22 cellular contexts compared by ENCODE assay signal in genomic region chr5:177530638-177531037, GRCh38. TPM values are rescaled to one million over a fixed set of nuclear protein-coding genes. Genes with fewer than 3 reads are reported as not detected.
DNase-seq lines count a peak whose midpoint lies in the region; ATAC-seq and TF ChIP-seq lines count a peak whose summit lies in the region.
"Had no signal": no experiment of that assay in that cellular context is flagged by ENCODE, and none has a peak within 500 bp of the region (broad histone marks: within the 10 kb centered on the region; RNA-seq: fewer than 3 reads in every experiment).

No MANE protein-coding gene starts in this region.

- H3K4me3 Mint-ChIP-seq in activated T-cell treated with anti-CD3 and anti-CD28 coated beads, Interleukin-2, amount 50 U/mL, for 24 hours, result no peak overlapping the region
- H3K4me3 Mint-ChIP-seq in activated T-helper 1 cell treated with anti-CD3 and anti-CD28 coated beads, Interleukin-12 subunit alpha, Interleukin-12 subunit beta, Interleukin-2, Interleukin-4 antibody, amounts not matched to agents 30 ng/mL and 10 ng/mL and 1 ng/mL, durations not matched to agents 14 hours and 24 hours and 36 hours, result no peak overlapping the region
- no peak overlapping the region for H3K4me3 Mint-ChIP-seq in CD14-positive monocyte
- H3K4me3 Mint-ChIP-seq: CD8-positive, alpha-beta memory T cell; central memory CD8-positive, alpha-beta T cell; HFFc6; naive B cell had no signal

- H3K4me3 ChIP-seq in left ventricle myocardium inferior (no peak overlapping the region), skeletal muscle tissue (ENCODE audit: low read length in 3 of 3) (no peak overlapping the region)
- H3K4me3 ChIP-seq: ascending aorta, dorsolateral prefrontal cortex had no signal

- ATAC-seq in HG03175 (IDR thresholded peaks at IDR 0.05; ENCODE audit: unreplicated experiment), result no peak

- H3K36me3 ChIP-seq in left ventricle myocardium inferior, result peaks cover 93% of the 10 kb centered on the region
- H3K36me3 ChIP-seq in skeletal muscle tissue (ENCODE audit: control insufficient read depth in 3 of 3, insufficient read depth in 3 of 3, low read length in 3 of 3), result peaks cover 63 to 76% (median 69%) of the 10 kb centered on the region in 3 donors

- DNase-seq in activated T-cell treated with anti-CD3 and anti-CD28 coated beads, Interleukin-2, amount 50 U/mL, for 24 hours, result no peak
- DNase-seq in activated T-cell treated with anti-CD3 and anti-CD28 coated beads, Interleukin-2, amount 50 U/mL, for 1 hour, result no peak
- DNase-seq in activated T-helper 1 cell treated with anti-CD3 and anti-CD28 coated beads, Interleukin-12 subunit alpha, Interleukin-12 subunit beta, Interleukin-2, Interleukin-4 antibody, amounts not matched to agents 30 ng/mL and 10 ng/mL and 1 ng/mL, durations not matched to agents 14 hours and 24 hours and 36 hours (ENCODE audit: low spot score), result no peak
- DNase-seq in left ventricle myocardium inferior (no peak), CD14-positive monocyte (ENCODE audit: low spot score) (no peak), NCI-H748 treated with DMSO at 0.1 percent for 48 hours (lab: John Stamatoyannopoulos, UW) (no peak)
- DNase-seq: activated CD4-positive, alpha-beta T cell treated with anti-CD3 and anti-CD28 coated beads, Interleukin-2, amount 50 U/mL, for 1 hour; activated CD8-positive, alpha-beta memory T cell treated with anti-CD3 and anti-CD28 coated beads, Interleukin-2, amount 50 U/mL, for 48 hours; activated gamma-delta T cell treated with Interleukin-2 at 50 U/mL for 16 hours; dorsolateral prefrontal cortex; HFFc6; naive B cell; NCI-H1105; NCI-H2029; NCI-H69; substantia nigra; T-helper 9 cell had no signal

- no peaks in the 10 kb centered on the region for H3K4me1 Mint-ChIP-seq in activated T-cell treated with anti-CD3 and anti-CD28 coated beads, Interleukin-2, amount 50 U/mL, for 24 hours (ENCODE audit: low read depth)
- no peaks in the 10 kb centered on the region for H3K4me1 Mint-ChIP-seq in activated T-helper 1 cell treated with anti-CD3 and anti-CD28 coated beads, Interleukin-12 subunit alpha, Interleukin-12 subunit beta, Interleukin-2, Interleukin-4 antibody, amounts not matched to agents 30 ng/mL and 10 ng/mL and 1 ng/mL, durations not matched to agents 14 hours and 24 hours and 36 hours (ENCODE audit: low read depth)
- H3K4me1 Mint-ChIP-seq in CD14-positive monocyte, result peaks cover 3% of the 10 kb centered on the region

- H3K27me3 ChIP-seq in left ventricle myocardium inferior (ENCODE audit: low read depth) (no peaks in the 10 kb centered on the region), skeletal muscle tissue (ENCODE audit: control insufficient read depth in 3 of 3, insufficient read depth in 3 of 3, low read length in 3 of 3) (no peaks in the 10 kb centered on the region)
- H3K27me3 ChIP-seq: ascending aorta, dorsolateral prefrontal cortex had no signal

- peak overlapping the region in 2 of 3 donors; percentile 40 to 63 for H3K9ac ChIP-seq in skeletal muscle tissue (ENCODE audit: low read depth in 1 of 3, low read length in 3 of 3)

- TF ChIP-seq CTCF in left ventricle myocardium inferior (IDR thresholded peaks at IDR 0.05; ENCODE audit: borderline replicate concordance), result no peak
- TF ChIP-seq CTCF in CD14-positive monocyte (IDR thresholded peaks at IDR 0.05), result no peak

- H3K4me1 ChIP-seq in left ventricle myocardium inferior (peaks cover 24% of the 10 kb centered on the region), skeletal muscle tissue (ENCODE audit: control insufficient read depth in 3 of 3, insufficient read depth in 3 of 3, low read length in 3 of 3) (peaks cover 23 to 64% (median 55%) of the 10 kb centered on the region in 3 donors)

- H3K9me3 ChIP-seq in left ventricle myocardium inferior (replicated peaks) (no peaks in the 10 kb centered on the region), skeletal muscle tissue (ENCODE audit: control insufficient read depth in 3 of 3, low read length in 3 of 3) (no peaks in the 10 kb centered on the region)
- H3K9me3 ChIP-seq: ascending aorta had no signal

- intact Hi-C loops in activated T-helper 1 cell treated with anti-CD3 and anti-CD28 coated beads, Interleukin-12 subunit alpha, Interleukin-12 subunit beta, Interleukin-2, Interleukin-4 antibody, amounts not matched to agents 30 ng/mL and 10 ng/mL and 1 ng/mL, durations not matched to agents 14 hours and 24 hours and 36 hours (cut with micrococcal nuclease), result no loop called here
- intact Hi-C loops in left ventricle myocardium inferior (cut with micrococcal nuclease), result no loop called here
- intact Hi-C loops in CD14-positive monocyte (cut with micrococcal nuclease), result no loop called here

- H3K27ac Mint-ChIP-seq in activated T-cell treated with anti-CD3 and anti-CD28 coated beads, Interleukin-2, amount 50 U/mL, for 24 hours, result peak overlapping the region; percentile 58
- peak overlapping the region; percentile 23 for H3K27ac Mint-ChIP-seq in activated T-helper 1 cell treated with anti-CD3 and anti-CD28 coated beads, Interleukin-12 subunit alpha, Interleukin-12 subunit beta, Interleukin-2, Interleukin-4 antibody, amounts not matched to agents 30 ng/mL and 10 ng/mL and 1 ng/mL, durations not matched to agents 14 hours and 24 hours and 36 hours
- H3K27ac Mint-ChIP-seq in CD14-positive monocyte, result peak overlapping the region in 2 of 7 donors; percentile 12 to 34
- H3K27ac Mint-ChIP-seq: HFFc6 had no signal

- no peaks in the 10 kb centered on the region for H3K27me3 Mint-ChIP-seq in activated T-cell treated with anti-CD3 and anti-CD28 coated beads, Interleukin-2, amount 50 U/mL, for 24 hours
- no peaks in the 10 kb centered on the region for H3K27me3 Mint-ChIP-seq in activated T-helper 1 cell treated with anti-CD3 and anti-CD28 coated beads, Interleukin-12 subunit alpha, Interleukin-12 subunit beta, Interleukin-2, Interleukin-4 antibody, amounts not matched to agents 30 ng/mL and 10 ng/mL and 1 ng/mL, durations not matched to agents 14 hours and 24 hours and 36 hours (ENCODE audit: insufficient read depth)
- peaks cover 0 to 3% (median 0%) of the 10 kb centered on the region in 3 donors for H3K27me3 Mint-ChIP-seq in CD14-positive monocyte (ENCODE audit: low read depth in 3 of 3)
- H3K27me3 Mint-ChIP-seq: CD8-positive, alpha-beta memory T cell; central memory CD8-positive, alpha-beta T cell; naive B cell had no signal

- H3K36me3 Mint-ChIP-seq in activated T-cell treated with anti-CD3 and anti-CD28 coated beads, Interleukin-2, amount 50 U/mL, for 24 hours (ENCODE audit: low read depth), result peaks cover 57% of the 10 kb centered on the region
- peaks cover 23% of the 10 kb centered on the region for H3K36me3 Mint-ChIP-seq in activated T-helper 1 cell treated with anti-CD3 and anti-CD28 coated beads, Interleukin-12 subunit alpha, Interleukin-12 subunit beta, Interleukin-2, Interleukin-4 antibody, amounts not matched to agents 30 ng/mL and 10 ng/mL and 1 ng/mL, durations not matched to agents 14 hours and 24 hours and 36 hours (ENCODE audit: low read depth)
- peaks cover 47 to 56% of the 10 kb centered on the region in 2 donors for H3K36me3 Mint-ChIP-seq in CD14-positive monocyte

- no peaks in the 10 kb centered on the region for H3K9me3 Mint-ChIP-seq in activated T-cell treated with anti-CD3 and anti-CD28 coated beads, Interleukin-2, amount 50 U/mL, for 24 hours
- no peaks in the 10 kb centered on the region for H3K9me3 Mint-ChIP-seq in activated T-helper 1 cell treated with anti-CD3 and anti-CD28 coated beads, Interleukin-12 subunit alpha, Interleukin-12 subunit beta, Interleukin-2, Interleukin-4 antibody, amounts not matched to agents 30 ng/mL and 10 ng/mL and 1 ng/mL, durations not matched to agents 14 hours and 24 hours and 36 hours
- no peaks in the 10 kb centered on the region for H3K9me3 Mint-ChIP-seq in CD14-positive monocyte
- H3K9me3 Mint-ChIP-seq: CD8-positive, alpha-beta memory T cell; central memory CD8-positive, alpha-beta T cell; HFFc6; naive B cell had no signal

- H3K27ac ChIP-seq in left ventricle myocardium inferior (replicated peaks) (peak overlapping the region; percentile 19), skeletal muscle tissue (ENCODE audit: low read depth, low read length) (no peak overlapping the region)
- H3K27ac ChIP-seq: ascending aorta, dorsolateral prefrontal cortex had no signal

RNA-seq across cellular contexts. Expression of gene DDX41, which starts 13.9 kb away (rescaled TPM):
- 151 and 166 TPM in 2 replicates for total RNA-seq in activated T-helper 1 cell treated with anti-CD3 and anti-CD28 coated beads, Interleukin-12 subunit alpha, Interleukin-12 subunit beta, Interleukin-2, Interleukin-4 antibody, amounts not matched to agents 30 ng/mL and 10 ng/mL and 1 ng/mL, durations not matched to agents 14 hours and 24 hours and 36 hours
- total RNA-seq in left ventricle myocardium inferior (29.7 TPM), skeletal muscle tissue (33.9 TPM)
- 10 to 100 TPM; 44.9 to 70.3 TPM for polyA plus RNA-seq in CD14-positive monocyte

RNA-seq across cellular contexts. Expression of gene DOK3, which starts 21.0 kb away (rescaled TPM):
- total RNA-seq in activated T-helper 1 cell treated with anti-CD3 and anti-CD28 coated beads, Interleukin-12 subunit alpha, Interleukin-12 subunit beta, Interleukin-2, Interleukin-4 antibody, amounts not matched to agents 30 ng/mL and 10 ng/mL and 1 ng/mL, durations not matched to agents 14 hours and 24 hours and 36 hours, result 3.7 and 5.0 TPM in 2 replicates
- total RNA-seq in left ventricle myocardium inferior (3.3 TPM), skeletal muscle tissue (5.7 TPM)
- 10 to 100 TPM; 62.8 to 98.3 TPM for polyA plus RNA-seq in CD14-positive monocyte

RNA-seq across cellular contexts. Expression of gene FAM193B, which starts 23.7 kb away (rescaled TPM):
- total RNA-seq in activated T-helper 1 cell treated with anti-CD3 and anti-CD28 coated beads, Interleukin-12 subunit alpha, Interleukin-12 subunit beta, Interleukin-2, Interleukin-4 antibody, amounts not matched to agents 30 ng/mL and 10 ng/mL and 1 ng/mL, durations not matched to agents 14 hours and 24 hours and 36 hours, result 70.9 and 79.4 TPM in 2 replicates
- total RNA-seq in left ventricle myocardium inferior (21.5 TPM), skeletal muscle tissue (11.0 TPM)
- 1 to 10 TPM; 1.6 to 1.9 TPM for polyA plus RNA-seq in CD14-positive monocyte

RNA-seq across cellular contexts. Expression of gene PDLIM7, which starts 33.2 kb away (rescaled TPM):
- total RNA-seq in activated T-helper 1 cell treated with anti-CD3 and anti-CD28 coated beads, Interleukin-12 subunit alpha, Interleukin-12 subunit beta, Interleukin-2, Interleukin-4 antibody, amounts not matched to agents 30 ng/mL and 10 ng/mL and 1 ng/mL, durations not matched to agents 14 hours and 24 hours and 36 hours, result 49.2 and 49.9 TPM in 2 replicates
- total RNA-seq in left ventricle myocardium inferior, result 54.4 TPM
- 44.9 TPM for total RNA-seq in skeletal muscle tissue
- 10 to 100 TPM; 21.6 to 27.2 TPM for polyA plus RNA-seq in CD14-positive monocyte

RNA-seq across cellular contexts. Expression of gene DBN1, which starts 57.2 kb away (rescaled TPM):
- 13.1 and 14.4 TPM in 2 replicates for total RNA-seq in activated T-helper 1 cell treated with anti-CD3 and anti-CD28 coated beads, Interleukin-12 subunit alpha, Interleukin-12 subunit beta, Interleukin-2, Interleukin-4 antibody, amounts not matched to agents 30 ng/mL and 10 ng/mL and 1 ng/mL, durations not matched to agents 14 hours and 24 hours and 36 hours
- 21.8 TPM for total RNA-seq in left ventricle myocardium inferior
- 108 TPM for total RNA-seq in skeletal muscle tissue
- 1 to 10 TPM in 1 of 2 donors, under 1 TPM in 1; 0.71 to 1.6 TPM for polyA plus RNA-seq in CD14-positive monocyte
